22 cellular contexts compared by ENCODE assay signal in genomic region chr1:83543222-83543973, GRCh38.
DNase-seq lines count a peak whose midpoint lies in the region; ATAC-seq, FAIRE-seq and TF ChIP-seq lines count a peak whose summit lies in the region.
"Had no signal": no experiment of that assay in that cellular context is flagged by ENCODE, and none has a peak within 500 bp of the region (broad histone marks: within the 10 kb centered on the region; RNA-seq: fewer than 3 reads in every experiment).

No MANE protein-coding gene starts in this region.

- no peak for TF ChIP-seq POLR2A in endothelial cell of umbilical vein (IDR thresholded peaks at IDR 0.05; ENCODE audit: low read depth, low read length)

- H3K9ac ChIP-seq in endothelial cell of umbilical vein (replicated peaks; ENCODE audit: extremely low read depth, insufficient read depth, low read length): no peak overlapping the region
- H3K9ac ChIP-seq: BLaER1 treated with 17β-estradiol and CSF1 and Interleukin-3, amounts not matched to agents 10 nM and 100 nM had no signal

- H3K9me3 ChIP-seq in left ventricle myocardium inferior (replicated peaks) (no peaks in the 10 kb centered on the region), endothelial cell of umbilical vein (replicated peaks; ENCODE audit: control insufficient read depth, insufficient read depth, low read length) (no peaks in the 10 kb centered on the region)
- H3K9me3 ChIP-seq: A549; BLaER1 treated with 17β-estradiol and CSF1 and Interleukin-3, amounts not matched to agents 10 nM and 100 nM; Caco-2 had no signal

- no peaks in the 10 kb centered on the region for H3K79me2 ChIP-seq in endothelial cell of umbilical vein (ENCODE audit: control insufficient read depth, insufficient read depth, low read length)

- H3K4me1 ChIP-seq in left ventricle myocardium inferior: peaks cover 8% of the 10 kb centered on the region
- peaks cover 6% of the 10 kb centered on the region for H3K4me1 ChIP-seq in endothelial cell of umbilical vein (ENCODE audit: control insufficient read depth, extremely low read depth, insufficient read depth, low read length)
- H3K4me1 ChIP-seq: A549; BLaER1 treated with 17β-estradiol and CSF1 and Interleukin-3, amounts not matched to agents 10 nM and 100 nM; Caco-2 had no signal

- FAIRE-seq in endothelial cell of umbilical vein (lab: Jason Lieb, UNC): peak; percentile 12
- FAIRE-seq: A549, D721Med, G401.6, GM12891, GM19239 had no signal

- no TSS peak for BruUV-seq in endothelial cell of umbilical vein (replicated peaks; lab: Mats Ljungman, UMichigan)

- TF ChIP-seq CTCF in left ventricle myocardium inferior (IDR thresholded peaks at IDR 0.05; ENCODE audit: borderline replicate concordance): no peak
- no peak for TF ChIP-seq CTCF in endothelial cell of umbilical vein (IDR thresholded peaks at IDR 0.05; ENCODE audit: extremely low read depth in 1 of 2, insufficient read depth in 1 of 2, low read depth in 1 of 2, low read length in 2 of 2)

- H3K4me2 ChIP-seq in endothelial cell of umbilical vein (ENCODE audit: insufficient read depth, low read length): no peak overlapping the region
- H3K4me2 ChIP-seq: A549; BLaER1 treated with 17β-estradiol and CSF1 and Interleukin-3, amounts not matched to agents 10 nM and 100 nM had no signal

- H3K36me3 ChIP-seq in left ventricle myocardium inferior (no peaks in the 10 kb centered on the region), endothelial cell of umbilical vein (ENCODE audit: control insufficient read depth in 2 of 2, extremely low read depth in 1 of 2, insufficient read depth in 2 of 2, low read length in 2 of 2) (no peaks in the 10 kb centered on the region)
- H3K36me3 ChIP-seq: BLaER1 treated with 17β-estradiol and CSF1 and Interleukin-3, amounts not matched to agents 10 nM and 100 nM had no signal

- H3K9me1 ChIP-seq in endothelial cell of umbilical vein (replicated peaks; ENCODE audit: control insufficient read depth, extremely low read depth, insufficient read depth, low read length): no peaks in the 10 kb centered on the region

- CTCF ChIA-PET in endothelial cell of umbilical vein (lab: Charles Lee): no interaction called here

- dilution Hi-C loops in endothelial cell of umbilical vein (cut with MboI; ENCODE audit: extremely low pct_ligation_motif_present, low sequenced_read_pairs): no loop called here

- no peak overlapping the region for H2AFZ ChIP-seq in endothelial cell of umbilical vein (ENCODE audit: low read depth, low read length)

- intact Hi-C loops in left ventricle myocardium inferior (cut with micrococcal nuclease) (no loop called here), Right ventricle myocardium inferior (cut with DNase I) (no loop called here), endothelial cell of umbilical vein (cut with micrococcal nuclease) (no loop called here)

- H3K4me3 ChIP-seq in left ventricle myocardium inferior: no peak overlapping the region
- H3K4me3 ChIP-seq in endothelial cell of umbilical vein (replicated peaks in 1 of 3; ENCODE audit: insufficient read depth in 1 of 3, low read depth in 1 of 3, low read length in 3 of 3): no peak overlapping the region
- H3K4me3 ChIP-seq: A549; BLaER1 treated with 17β-estradiol and CSF1 and Interleukin-3, amounts not matched to agents 10 nM and 100 nM had no signal

- POLR2A ChIA-PET in endothelial cell of umbilical vein (lab: Charles Lee): no interaction called here

- no peak for DNase-seq in left ventricle myocardium inferior
- no peak for DNase-seq in Right ventricle myocardium inferior (ENCODE audit: missing footprints)
- DNase-seq in NCI-H446 treated with DMSO at 0.1 percent for 48 hours (lab: John Stamatoyannopoulos, UW): peak; percentile 72
- DNase-seq in endothelial cell of umbilical vein (ENCODE audit: low read depth, low spot score): peak; percentile 10
- DNase-seq in epidermal melanocyte (ENCODE audit: insufficient read length, low spot score): no peak
- DNase-seq in SK-N-DZ (ENCODE audit: low spot score): no peak
- DNase-seq in activated gamma-delta T cell treated with Interleukin-2 at 50 U/mL for 16 hours: no peak
- DNase-seq: AML-193; Caco-2; Calu3; CD4-positive, alpha-beta T cell; CD8-positive, alpha-beta T cell; DMS79 treated with DMSO at 0.1 percent for 48 hours; GF-D8 had no signal

- H4K20me1 ChIP-seq in endothelial cell of umbilical vein (replicated peaks; ENCODE audit: control insufficient read depth, extremely low read depth, insufficient read depth, low read length): no peaks in the 10 kb centered on the region
- H4K20me1 ChIP-seq: BLaER1 treated with 17β-estradiol and CSF1 and Interleukin-3, amounts not matched to agents 10 nM and 100 nM had no signal

- no peaks in the 10 kb centered on the region for H3K27me3 ChIP-seq in left ventricle myocardium inferior (ENCODE audit: low read depth)
- peaks cover 0 to 4% of the 10 kb centered on the region in 2 experiments for H3K27me3 ChIP-seq in endothelial cell of umbilical vein (ENCODE audit: control insufficient read depth in 2 of 2, insufficient read depth in 2 of 2, low read length in 2 of 2)
- H3K27me3 ChIP-seq: BLaER1 treated with 17β-estradiol and CSF1 and Interleukin-3, amounts not matched to agents 10 nM and 100 nM had no signal

- H3K27ac ChIP-seq in left ventricle myocardium inferior (replicated peaks): peak overlapping the region; percentile 10
- H3K27ac ChIP-seq in endothelial cell of umbilical vein (ENCODE audit: insufficient read depth, low read depth, low read length): no peak overlapping the region
- H3K27ac ChIP-seq: 22Rv1; A549; BLaER1 treated with 17β-estradiol and CSF1 and Interleukin-3, amounts not matched to agents 10 nM and 100 nM; C4-2B had no signal

- no peak for ATAC-seq in Right ventricle myocardium inferior
- ATAC-seq: A549; CD8-positive, alpha-beta T cell had no signal

TF ChIP-seq in endothelial cell of umbilical vein, 7 proteins besides CTCF, POLR2A, EP300 and RAD21:
- no peak for TF ChIP-seq FOS (IDR thresholded peaks at IDR 0.05; ENCODE audit: borderline replicate concordance, insufficient read depth, low read length)
- TF ChIP-seq POLR2AphosphoS5 (IDR thresholded peaks at IDR 0.05; ENCODE audit: insufficient read depth, low read depth, low read length): no peak
- TF ChIP-seq JUN (IDR thresholded peaks at IDR 0.05; ENCODE audit: borderline replicate concordance, insufficient read depth, insufficient read length, low read depth): no peak

Comparison
In these comparisons a context has a peak if more than half of its experiments do, and no peak if none do; other contexts are left out.
1. DNase-seq: peak in NCI-H446 treated with DMSO at 0.1 percent for 48 hours (single experiment) and endothelial cell of umbilical vein (single experiment); none in left ventricle myocardium inferior (single experiment), Right ventricle myocardium inferior (single experiment), epidermal melanocyte (single experiment), SK-N-DZ (single experiment) and activated gamma-delta T cell treated with Interleukin-2 at 50 U/mL for 16 hours (single experiment).